ENCODE assay signal across 21 cellular contexts in genomic region chr2:25479761-25480160, GRCh38.
DNase-seq lines count a peak whose midpoint lies in the region; ATAC-seq and TF ChIP-seq lines count a peak whose summit lies in the region.
"Had no signal": no experiment of that assay in that cellular context is flagged by ENCODE, and none has a peak within 500 bp of the region (broad histone marks: within the 10 kb centered on the region; RNA-seq: fewer than 3 reads in every experiment).

No MANE protein-coding gene starts in this region.

- H3K4me1 Mint-ChIP-seq in mesothelial cell of epicardium, result peaks cover 48% of the 10 kb centered on the region
- no peaks in the 10 kb centered on the region for H3K4me1 Mint-ChIP-seq in effector memory CD8-positive, alpha-beta T cell (ENCODE audit: low read depth in 2 of 2)

- no peak for TF ChIP-seq CTCF in mesothelial cell of epicardium (IDR thresholded peaks at IDR 0.05; ENCODE audit: unreplicated experiment)

- H3K9me3 Mint-ChIP-seq in mesothelial cell of epicardium, result peaks cover 12% of the 10 kb centered on the region
- H3K9me3 Mint-ChIP-seq in effector memory CD8-positive, alpha-beta T cell, result peaks cover 0 to 1% of the 10 kb centered on the region in 2 donors

- in situ Hi-C loops in G401 (cut with HindIII; ENCODE audit: low sequenced_read_pairs), result no loop called here

- no peaks in the 10 kb centered on the region for H3K27me3 Mint-ChIP-seq in mesothelial cell of epicardium (ENCODE audit: low read depth)
- no peaks in the 10 kb centered on the region for H3K27me3 Mint-ChIP-seq in effector memory CD8-positive, alpha-beta T cell
- H3K27me3 Mint-ChIP-seq: B cell had no signal

- ATAC-seq in effector memory CD8-positive, alpha-beta T cell (replicated peaks), result no peak
- no peak for ATAC-seq in HG03139 (IDR thresholded peaks at IDR 0.05; ENCODE audit: unreplicated experiment)
- ATAC-seq: PC-3 had no signal

- H3K36me3 Mint-ChIP-seq in mesothelial cell of epicardium, result peaks cover 23% of the 10 kb centered on the region
- peaks cover 6% of the 10 kb centered on the region for H3K36me3 Mint-ChIP-seq in effector memory CD8-positive, alpha-beta T cell (ENCODE audit: insufficient read depth)

- no peak overlapping the region for H3K4me3 Mint-ChIP-seq in mesothelial cell of epicardium
- H3K4me3 Mint-ChIP-seq in effector memory CD8-positive, alpha-beta T cell, result no peak overlapping the region
- H3K4me3 Mint-ChIP-seq: B cell, CD14-positive monocyte had no signal

- peak overlapping the region; percentile 25 for H3K27ac Mint-ChIP-seq in mesothelial cell of epicardium
- peak overlapping the region in 1 of 2 donors; percentile 8 for H3K27ac Mint-ChIP-seq in effector memory CD8-positive, alpha-beta T cell
- H3K27ac Mint-ChIP-seq: B cell had no signal

- peak; percentile 32 for DNase-seq in G401 (ENCODE audit: low spot score)
- DNase-seq in NCI-H2227 treated with DMSO at 0.1 percent for 48 hours (lab: John Stamatoyannopoulos, UW), result peak; percentile 79
- DNase-seq in cerebellar cortex (ENCODE audit: low spot score), result peak; percentile 16
- DNase-seq in mesothelial cell of epicardium (ENCODE audit: low spot score in 2 of 2, unreplicated experiment in 2 of 2), result no peak
- no peak for DNase-seq in foreskin melanocyte
- no peak for DNase-seq in effector memory CD8-positive, alpha-beta T cell
- DNase-seq in NCI-H1417 treated with DMSO at 0.1 percent for 48 hours (lab: John Stamatoyannopoulos, UW), result no peak
- DNase-seq: GF-D8, KG1, MV-4-11, NCI-H1105 treated with DMSO at 0.1 percent for 48 hours, NCI-H1694 treated with DMSO at 0.1 percent for 48 hours, NCI-H2081 treated with DMSO at 0.1 percent for 48 hours, NCI-H2171 treated with DMSO at 0.1 percent for 48 hours, NCI-H446 treated with DMSO at 0.1 percent for 48 hours, NCI-H526 treated with DMSO at 0.1 percent for 48 hours, PC-3, Right ventricle myocardium superior had no signal

Comparison
In these comparisons a context has a peak if more than half of its experiments do, and no peak if none do; other contexts are left out.
1. DNase-seq: peak in G401 (single experiment), NCI-H2227 treated with DMSO at 0.1 percent for 48 hours (single experiment) and cerebellar cortex (single experiment); none in mesothelial cell of epicardium (0 of 2), foreskin melanocyte (single experiment), effector memory CD8-positive, alpha-beta T cell (0 of 3) and NCI-H1417 treated with DMSO at 0.1 percent for 48 hours (single experiment).